In the genomic region with DNA sequence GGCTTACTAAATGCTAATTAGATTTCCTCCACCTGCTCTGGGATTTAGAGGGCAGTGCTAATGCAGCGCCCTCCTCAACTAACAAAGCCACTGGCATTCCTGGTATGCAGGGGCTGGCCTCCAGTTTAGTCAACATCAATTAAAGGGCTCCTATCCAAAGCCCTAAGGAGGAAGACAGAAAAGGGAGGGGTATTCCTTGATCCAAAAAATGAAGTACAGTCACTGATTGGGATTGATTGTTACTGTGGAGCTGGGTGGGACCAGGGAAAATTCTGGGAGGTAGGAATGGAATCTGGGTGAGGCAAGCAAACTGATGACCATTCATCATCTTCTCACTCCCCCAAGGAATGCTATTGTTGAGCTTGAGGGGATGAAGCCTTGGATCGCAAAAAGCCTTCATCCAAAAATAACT, we compare ENCODE assay signal across 1 cellular context.
TF ChIP-seq lines count a peak whose summit lies in the region.

No MANE protein-coding gene starts in this region.

TF ChIP-seq in GM23338, 12 proteins besides CTCF, POLR2A, EP300 and RAD21 (continued from another document):
- TF ChIP-seq, protein P1, sequence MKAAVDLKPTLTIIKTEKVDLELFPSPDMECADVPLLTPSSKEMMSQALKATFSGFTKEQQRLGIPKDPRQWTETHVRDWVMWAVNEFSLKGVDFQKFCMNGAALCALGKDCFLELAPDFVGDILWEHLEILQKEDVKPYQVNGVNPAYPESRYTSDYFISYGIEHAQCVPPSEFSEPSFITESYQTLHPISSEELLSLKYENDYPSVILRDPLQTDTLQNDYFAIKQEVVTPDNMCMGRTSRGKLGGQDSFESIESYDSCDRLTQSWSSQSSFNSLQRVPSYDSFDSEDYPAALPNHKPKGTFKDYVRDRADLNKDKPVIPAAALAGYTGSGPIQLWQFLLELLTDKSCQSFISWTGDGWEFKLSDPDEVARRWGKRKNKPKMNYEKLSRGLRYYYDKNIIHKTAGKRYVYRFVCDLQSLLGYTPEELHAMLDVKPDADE (IDR thresholded peaks at IDR 0.05), result no peak
- TF ChIP-seq, protein P2, sequence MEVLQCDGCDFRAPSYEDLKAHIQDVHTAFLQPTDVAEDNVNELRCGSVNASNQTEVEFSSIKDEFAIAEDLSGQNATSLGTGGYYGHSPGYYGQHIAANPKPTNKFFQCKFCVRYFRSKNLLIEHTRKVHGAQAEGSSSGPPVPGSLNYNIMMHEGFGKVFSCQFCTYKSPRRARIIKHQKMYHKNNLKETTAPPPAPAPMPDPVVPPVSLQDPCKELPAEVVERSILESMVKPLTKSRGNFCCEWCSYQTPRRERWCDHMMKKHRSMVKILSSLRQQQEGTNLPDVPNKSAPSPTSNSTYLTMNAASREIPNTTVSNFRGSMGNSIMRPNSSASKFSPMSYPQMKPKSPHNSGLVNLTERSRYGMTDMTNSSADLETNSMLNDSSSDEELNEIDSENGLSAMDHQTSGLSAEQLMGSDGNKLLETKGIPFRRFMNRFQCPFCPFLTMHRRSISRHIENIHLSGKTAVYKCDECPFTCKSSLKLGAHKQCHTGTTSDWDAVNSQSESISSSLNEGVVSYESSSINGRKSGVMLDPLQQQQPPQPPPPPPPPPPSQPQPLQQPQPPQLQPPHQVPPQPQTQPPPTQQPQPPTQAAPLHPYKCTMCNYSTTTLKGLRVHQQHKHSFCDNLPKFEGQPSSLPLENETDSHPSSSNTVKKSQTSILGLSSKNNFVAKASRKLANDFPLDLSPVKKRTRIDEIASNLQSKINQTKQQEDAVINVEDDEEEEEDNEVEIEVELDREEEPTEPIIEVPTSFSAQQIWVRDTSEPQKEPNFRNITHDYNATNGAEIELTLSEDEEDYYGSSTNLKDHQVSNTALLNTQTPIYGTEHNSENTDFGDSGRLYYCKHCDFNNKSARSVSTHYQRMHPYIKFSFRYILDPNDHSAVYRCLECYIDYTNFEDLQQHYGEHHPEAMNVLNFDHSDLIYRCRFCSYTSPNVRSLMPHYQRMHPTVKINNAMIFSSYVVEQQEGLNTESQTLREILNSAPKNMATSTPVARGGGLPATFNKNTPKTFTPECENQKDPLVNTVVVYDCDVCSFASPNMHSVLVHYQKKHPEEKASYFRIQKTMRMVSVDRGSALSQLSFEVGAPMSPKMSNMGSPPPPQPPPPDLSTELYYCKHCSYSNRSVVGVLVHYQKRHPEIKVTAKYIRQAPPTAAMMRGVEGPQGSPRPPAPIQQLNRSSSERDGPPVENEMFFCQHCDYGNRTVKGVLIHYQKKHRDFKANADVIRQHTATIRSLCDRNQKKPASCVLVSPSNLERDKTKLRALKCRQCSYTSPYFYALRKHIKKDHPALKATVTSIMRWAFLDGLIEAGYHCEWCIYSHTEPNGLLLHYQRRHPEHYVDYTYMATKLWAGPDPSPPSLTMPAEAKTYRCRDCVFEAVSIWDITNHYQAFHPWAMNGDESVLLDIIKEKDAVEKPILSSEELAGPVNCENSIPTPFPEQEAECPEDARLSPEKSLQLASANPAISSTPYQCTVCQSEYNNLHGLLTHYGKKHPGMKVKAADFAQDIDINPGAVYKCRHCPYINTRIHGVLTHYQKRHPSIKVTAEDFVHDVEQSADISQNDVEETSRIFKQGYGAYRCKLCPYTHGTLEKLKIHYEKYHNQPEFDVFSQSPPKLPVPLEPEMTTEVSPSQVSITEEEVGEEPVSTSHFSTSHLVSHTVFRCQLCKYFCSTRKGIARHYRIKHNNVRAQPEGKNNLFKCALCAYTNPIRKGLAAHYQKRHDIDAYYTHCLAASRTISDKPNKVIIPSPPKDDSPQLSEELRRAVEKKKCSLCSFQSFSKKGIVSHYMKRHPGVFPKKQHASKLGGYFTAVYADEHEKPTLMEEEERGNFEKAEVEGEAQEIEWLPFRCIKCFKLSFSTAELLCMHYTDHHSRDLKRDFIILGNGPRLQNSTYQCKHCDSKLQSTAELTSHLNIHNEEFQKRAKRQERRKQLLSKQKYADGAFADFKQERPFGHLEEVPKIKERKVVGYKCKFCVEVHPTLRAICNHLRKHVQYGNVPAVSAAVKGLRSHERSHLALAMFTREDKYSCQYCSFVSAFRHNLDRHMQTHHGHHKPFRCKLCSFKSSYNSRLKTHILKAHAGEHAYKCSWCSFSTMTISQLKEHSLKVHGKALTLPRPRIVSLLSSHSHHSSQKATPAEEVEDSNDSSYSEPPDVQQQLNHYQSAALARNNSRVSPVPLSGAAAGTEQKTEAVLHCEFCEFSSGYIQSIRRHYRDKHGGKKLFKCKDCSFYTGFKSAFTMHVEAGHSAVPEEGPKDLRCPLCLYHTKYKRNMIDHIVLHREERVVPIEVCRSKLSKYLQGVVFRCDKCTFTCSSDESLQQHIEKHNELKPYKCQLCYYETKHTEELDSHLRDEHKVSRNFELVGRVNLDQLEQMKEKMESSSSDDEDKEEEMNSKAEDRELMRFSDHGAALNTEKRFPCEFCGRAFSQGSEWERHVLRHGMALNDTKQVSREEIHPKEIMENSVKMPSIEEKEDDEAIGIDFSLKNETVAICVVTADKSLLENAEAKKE (CRISPR knock-in tag; IDR thresholded peaks at IDR 0.05), result peak; percentile 65
